Comparison of ENCODE assay signal across 8 cellular contexts in genomic region chr19:511101-511841, GRCh38. TPM values are rescaled to one million over a fixed set of nuclear protein-coding genes. Genes with fewer than 3 reads are reported as not detected.
DNase-seq lines count a peak whose midpoint lies in the region; ATAC-seq and TF ChIP-seq lines count a peak whose summit lies in the region.

No MANE protein-coding gene starts in this region.

- TF ChIP-seq CTCF in HCT116 (IDR thresholded peaks at IDR 0.05 in 2 of 3, conservative IDR thresholded peaks at IDR 0.05 in 1 of 3; ENCODE audit: borderline replicate concordance in 1 of 3, insufficient read depth in 1 of 3, low read depth in 2 of 3, low read length in 2 of 3), result no peak
- no peak for TF ChIP-seq CTCF in fibroblast of pulmonary artery (IDR thresholded peaks at IDR 0.05; ENCODE audit: low read length, missing control alignments)

- no TSS peak for BruUV-seq in HCT116 (replicated peaks; lab: Mats Ljungman, UMichigan)

- H3K4me2 ChIP-seq in HCT116 (ENCODE audit: low read length), result peak overlapping the region; percentile 78

- TF ChIP-seq RAD21 in HCT116 (IDR thresholded peaks at IDR 0.05; ENCODE audit: low read depth), result no peak

- H3K36me3 ChIP-seq in HCT116 (ENCODE audit: control insufficient read depth in 1 of 2, insufficient read depth in 2 of 2, low read length in 2 of 2) (peaks cover 0 to 10% of the 10 kb centered on the region in 2 experiments; a peak in 1 of 4 replicates), skeletal muscle tissue (ENCODE audit: control insufficient read depth in 3 of 3, insufficient read depth in 3 of 3, low read length in 3 of 3) (peaks cover 4 to 11% (median 6%) of the 10 kb centered on the region in 3 donors)

- H2AFZ ChIP-seq in HCT116 (ENCODE audit: low read depth, low read length, poor library complexity, severe bottlenecking), result no peak overlapping the region

- H4K20me1 ChIP-seq in HCT116 (ENCODE audit: insufficient read depth), result no peaks in the 10 kb centered on the region

- peak overlapping the region; percentile 42 for H3K9ac ChIP-seq in HCT116 (ENCODE audit: low read length)
- H3K9ac ChIP-seq in skeletal muscle tissue (ENCODE audit: low read depth in 1 of 3, low read length in 3 of 3), result peak overlapping the region in 1 of 3 donors; percentile 33

- POLR2A ChIA-PET in HCT116 (lab: Charles Lee), result interaction anchor here (0.8 to 1.6 kb wide), 5 partner anchors 10 to 45 kb away, joined by 3 to 10 read pairs (median 3); no protein-coding TSS in a partner anchor

- TF ChIP-seq POLR2A in HCT116 (IDR thresholded peaks at IDR 0.05; ENCODE audit: borderline replicate concordance, extremely low read depth, insufficient read depth, insufficient read length), result no peak

- peak overlapping the region; percentile 34 to 49 for H3K4me3 ChIP-seq in HCT116 (replicated peaks in 1 of 2; ENCODE audit: low read depth in 1 of 2, low read length in 2 of 2)
- H3K4me3 ChIP-seq in fibroblast of pulmonary artery (replicated peaks; ENCODE audit: low read depth, low read length), result no peak overlapping the region
- no peak overlapping the region for H3K4me3 ChIP-seq in skeletal muscle tissue (ENCODE audit: low read length in 3 of 3)

- H3K27me3 ChIP-seq in HCT116 (ENCODE audit: insufficient read depth, low read length), result no peaks in the 10 kb centered on the region
- H3K27me3 ChIP-seq in skeletal muscle tissue (ENCODE audit: control insufficient read depth in 3 of 3, insufficient read depth in 3 of 3, low read length in 3 of 3), result no peaks in the 10 kb centered on the region

- intact Hi-C loops in HCT116 (cut with micrococcal nuclease), result no loop called here

- CTCF ChIA-PET in HCT116 (lab: Charles Lee), result interaction anchor here (0.6 to 2.6 kb wide), 21 partner anchors 10 to 393 kb away, joined by 3 to 28 read pairs (median 4); partner anchors contain the start of genes BSG, CDC34, MADCAM1 and POLRMT

- ATAC-seq in HCT116 (peak; percentile 47), HG02885 (IDR thresholded peaks at IDR 0.05; ENCODE audit: poor library complexity, unreplicated experiment) (no peak), GM19023 (IDR thresholded peaks at IDR 0.05; ENCODE audit: unreplicated experiment) (no peak)

- peaks cover 11% of the 10 kb centered on the region; the same call in 1 of the 2 replicates for H3K79me2 ChIP-seq in HCT116 (ENCODE audit: insufficient read depth, low read length)

- RAD21 ChIA-PET in HCT116 (lab: Charles Lee; ENCODE audit: low non-redundant PET in 1 of 2, low total read pairs in 2 of 2, uncharacterized antibody in 2 of 2, unreplicated experiment in 2 of 2), result interaction anchor here in 1 of 2 experiments (1.0 to 1.5 kb wide), 2 partner anchors 21 to 22 kb away, joined by 3 to 5 read pairs; partner anchors contain the start of gene CDC34

- DNase-seq in HCT116 (ENCODE audit: low read depth, low spot score), result peak; percentile 83
- DNase-seq in NOMO-1 treated with dmso at 0.1 percent for 144 hours (lab: John Stamatoyannopoulos, UW; ENCODE audit: unreplicated experiment), result peak; percentile 79
- peak; percentile 79 to 85 for DNase-seq in activated T-cell treated with anti-CD3 and anti-CD28 coated beads, Interleukin-2, amount 50 U/mL, for 48 hours
- DNase-seq in fibroblast of pulmonary artery (ENCODE audit: low read depth), result peak; percentile 72
- DNase-seq in NCI-H82 (lab: John Stamatoyannopoulos, UW), result no peak

- no peaks in the 10 kb centered on the region for H3K9me2 ChIP-seq in HCT116 (ENCODE audit: insufficient read depth)

- H3K9me3 ChIP-seq in HCT116 (ENCODE audit: control insufficient read depth in 1 of 2, insufficient read depth in 1 of 2, low read depth in 1 of 2, low read length in 2 of 2), result no peaks in the 10 kb centered on the region
- no peaks in the 10 kb centered on the region for H3K9me3 ChIP-seq in skeletal muscle tissue (ENCODE audit: control insufficient read depth in 3 of 3, low read length in 3 of 3)

- H3K27ac ChIP-seq in HCT116 (ENCODE audit: low read depth, low read length), result peak overlapping the region; percentile 79
- peak overlapping the region; percentile 36 for H3K27ac ChIP-seq in skeletal muscle tissue (ENCODE audit: low read depth, low read length)

- H3K4me1 ChIP-seq in HCT116 (ENCODE audit: control insufficient read depth in 1 of 2, insufficient read depth in 2 of 2, low read length in 2 of 2), result peaks cover 22 to 46% of the 10 kb centered on the region in 2 experiments
- H3K4me1 ChIP-seq in skeletal muscle tissue (ENCODE audit: control insufficient read depth in 3 of 3, insufficient read depth in 3 of 3, low read length in 3 of 3), result peaks cover 17 to 31% (median 25%) of the 10 kb centered on the region in 3 donors

TF ChIP-seq in HCT116, 20 proteins besides CTCF, POLR2A, EP300 and RAD21 (continues in another document):
- TF ChIP-seq SIN3A (IDR thresholded peaks at IDR 0.05; ENCODE audit: low read depth) (no peak; the same call in 1 of the 2 replicates), ZBTB33 (IDR thresholded peaks at IDR 0.05; ENCODE audit: extremely low read depth, insufficient replicate concordance, low read length) (no peak), ATF3 (IDR thresholded peaks at IDR 0.05) (no peak), SP1 (IDR thresholded peaks at IDR 0.05; ENCODE audit: low read depth) (peak; percentile 81), CBX3 (IDR thresholded peaks at IDR 0.05; ENCODE audit: low read depth) (no peak), REST (IDR thresholded peaks at IDR 0.05; ENCODE audit: low read depth) (no peak), YY1 (IDR thresholded peaks at IDR 0.05; ENCODE audit: extremely low read depth, insufficient replicate concordance, low read depth, low read length) (peak; percentile 59), CEBPB (IDR thresholded peaks at IDR 0.05; ENCODE audit: low read depth) (no peak), ZNF274 (IDR thresholded peaks at IDR 0.05; ENCODE audit: low read depth, low read length) (no peak), JUND (IDR thresholded peaks at IDR 0.05) (no peak), POLR2AphosphoS5 (IDR thresholded peaks at IDR 0.05; ENCODE audit: low read depth, low read length) (peak; percentile 57), EZH2phosphoT487 (IDR thresholded peaks at IDR 0.05; ENCODE audit: borderline replicate concordance) (no peak), EGR1 (IDR thresholded peaks at IDR 0.05; ENCODE audit: low read depth) (no peak; the same call in 1 of the 2 replicates), ELF1 (IDR thresholded peaks at IDR 0.05; ENCODE audit: borderline replicate concordance, low read depth) (no peak), EZH2 (IDR thresholded peaks at IDR 0.05) (no peak), FOSL1 (IDR thresholded peaks at IDR 0.05; ENCODE audit: low read depth) (no peak)

RNA-seq across cellular contexts. Expression of gene TPGS1, which starts 4.0 kb away (rescaled TPM):
- 19.1 TPM for total RNA-seq in HCT116 (2021; ENCODE audit: unreplicated experiment)
- 8.6 and 8.8 TPM in 2 replicates for polyA plus RNA-seq in HCT116 (2012)
- 24.5 TPM for total RNA-seq in skeletal muscle tissue

RNA-seq across cellular contexts. Expression of gene MADCAM1, which starts 15.0 kb away (rescaled TPM):
- total RNA-seq in HCT116 (2021; ENCODE audit: unreplicated experiment) (0.57 TPM), skeletal muscle tissue (2.6 TPM)
- 0.16 and 0.31 TPM in 2 replicates for polyA plus RNA-seq in HCT116 (2012)

RNA-seq across cellular contexts. Expression of gene CDC34, which starts 20.3 kb away (rescaled TPM):
- total RNA-seq in HCT116 (2021; ENCODE audit: unreplicated experiment), result 87.4 TPM
- polyA plus RNA-seq in HCT116 (2012), result 89.3 and 95.6 TPM in 2 replicates
- 73.1 TPM for total RNA-seq in skeletal muscle tissue

RNA-seq across cellular contexts. Expression of gene GZMM, which starts 32.6 kb away (rescaled TPM):
- 0.59 TPM for total RNA-seq in HCT116 (2021; ENCODE audit: unreplicated experiment)
- 0.53 and 0.67 TPM in 2 replicates for polyA plus RNA-seq in HCT116 (2012)
- not detected for total RNA-seq in skeletal muscle tissue

RNA-seq across cellular contexts. Expression of gene SHC2, which starts 50.4 kb away (rescaled TPM):
- total RNA-seq in HCT116 (2021; ENCODE audit: unreplicated experiment), result 2.5 TPM
- 4.0 and 4.5 TPM in 2 replicates for polyA plus RNA-seq in HCT116 (2012)
- total RNA-seq in skeletal muscle tissue, result 7.8 TPM

Comparison
In these comparisons a context has a peak if more than half of its experiments do, and no peak if none do; other contexts are left out.
1. H3K4me3 ChIP-seq: peak in HCT116 (2 of 2); none in fibroblast of pulmonary artery (single experiment) and skeletal muscle tissue (0 of 3).